In the genomic region with DNA sequence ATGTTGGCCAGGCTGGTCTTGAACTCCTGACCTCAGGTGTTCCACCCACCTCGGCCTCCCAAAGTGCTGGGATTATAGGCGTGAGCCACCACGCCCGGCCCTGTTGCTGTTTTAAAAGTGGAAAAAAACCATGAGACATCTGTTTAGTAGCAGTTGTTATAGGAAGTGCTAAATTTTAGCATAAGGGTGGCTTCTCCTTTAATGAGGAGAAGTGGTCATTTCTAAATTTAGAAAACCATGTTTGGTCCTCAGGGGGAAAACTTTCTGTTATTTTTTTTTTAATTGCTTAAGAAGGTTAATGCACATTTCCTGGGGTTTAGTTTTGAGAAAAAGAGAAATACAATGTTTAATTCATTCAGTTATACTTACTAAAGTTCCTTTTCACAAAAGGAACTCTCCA, we compare ENCODE assay signal across 16 cellular contexts.
"Had no signal": no experiment of that assay in that cellular context is flagged by ENCODE, and none has a peak within 500 bp of the region (broad histone marks: within the 10 kb centered on the region; RNA-seq: fewer than 3 reads in every experiment).

No MANE protein-coding gene starts in this region.

- H3K36me3 ChIP-seq: breast epithelium, lower lobe of right lung, WERI-Rb-1 had no signal

- H2AFZ ChIP-seq: parathyroid adenoma had no signal

- H3K36me3 Mint-ChIP-seq: activated naive CD8-positive, alpha-beta T cell treated with anti-CD3 and anti-CD28 coated beads, Interleukin-2, amount 10 ng/mL, durations not matched to agents 7 days and 5 days; immature natural killer cell had no signal

- H3K4me1 Mint-ChIP-seq: activated naive CD8-positive, alpha-beta T cell treated with anti-CD3 and anti-CD28 coated beads, Interleukin-2, amount 10 ng/mL, durations not matched to agents 7 days and 5 days had no signal

- H3K9ac ChIP-seq: parathyroid adenoma had no signal

- H3K27ac Mint-ChIP-seq: activated CD8-positive, alpha-beta T cell treated with anti-CD3 and anti-CD28 coated beads for 36 hours; activated naive CD8-positive, alpha-beta T cell treated with anti-CD3 and anti-CD28 coated beads, Interleukin-2, amount 10 ng/mL, durations not matched to agents 7 days and 5 days; activated T-cell treated with anti-CD3 and anti-CD28 coated beads, Interleukin-2, amount 50 U/mL, for 72 hours; endodermal cell; immature natural killer cell had no signal

- H3K4me3 Mint-ChIP-seq: activated CD8-positive, alpha-beta T cell treated with anti-CD3 and anti-CD28 coated beads for 36 hours; activated naive CD8-positive, alpha-beta T cell treated with anti-CD3 and anti-CD28 coated beads, Interleukin-2, amount 10 ng/mL, durations not matched to agents 7 days and 5 days; activated T-cell treated with anti-CD3 and anti-CD28 coated beads, Interleukin-2, amount 50 U/mL, for 72 hours; endodermal cell; immature natural killer cell had no signal

- H3K27me3 ChIP-seq: breast epithelium had no signal

- H3K4me3 ChIP-seq: breast epithelium, lower lobe of right lung had no signal

- H3K9me3 ChIP-seq: breast epithelium, lower lobe of right lung had no signal

- H3K27ac ChIP-seq: breast epithelium, lower lobe of right lung, parathyroid adenoma, WERI-Rb-1 had no signal

- DNase-seq: activated CD4-positive, alpha-beta T cell treated with anti-CD3 and anti-CD28 coated beads for 4 hours; activated CD8-positive, alpha-beta memory T cell treated with anti-CD3 and anti-CD28 coated beads, Interleukin-2, amount 50 U/mL, for 4 hours; activated CD8-positive, alpha-beta T cell treated with anti-CD3 and anti-CD28 coated beads for 36 hours; activated gamma-delta T cell treated with Interleukin-2 at 50 U/mL for 16 hours; activated naive CD8-positive, alpha-beta T cell treated with anti-CD3 and anti-CD28 coated beads, Interleukin-2, amount 10 ng/mL, durations not matched to agents 7 days and 5 days; activated T-cell treated with anti-CD3 and anti-CD28 coated beads, Interleukin-2, amount 50 U/mL, for 72 hours; anterior cingulate cortex; endodermal cell; immature natural killer cell; lower lobe of right lung; midbrain; stimulated activated CD4-positive, alpha-beta T cell treated with anti-CD3 and anti-CD28 coated beads, Interleukin-15, amount 100 ng/mL, for 24 hours; stimulated activated CD4-positive, alpha-beta T cell treated with anti-CD3 and anti-CD28 coated beads, Interleukin-4, amount 100 ng/mL, for 4 hours had no signal

- H3K4me1 ChIP-seq: breast epithelium, lower lobe of right lung, parathyroid adenoma had no signal

- H3K9me3 Mint-ChIP-seq: activated CD8-positive, alpha-beta T cell treated with anti-CD3 and anti-CD28 coated beads for 36 hours; activated naive CD8-positive, alpha-beta T cell treated with anti-CD3 and anti-CD28 coated beads, Interleukin-2, amount 10 ng/mL, durations not matched to agents 7 days and 5 days; activated T-cell treated with anti-CD3 and anti-CD28 coated beads, Interleukin-2, amount 50 U/mL, for 72 hours; endodermal cell; immature natural killer cell had no signal

- ATAC-seq: activated CD8-positive, alpha-beta T cell treated with anti-CD3 and anti-CD28 coated beads for 36 hours; activated T-cell treated with anti-CD3 and anti-CD28 coated beads, Interleukin-2, amount 50 U/mL, for 72 hours; lower lobe of right lung had no signal

- H3K79me2 ChIP-seq: parathyroid adenoma had no signal
